25 cellular contexts compared by ENCODE assay signal in genomic region chr7:108669958-108670357, GRCh38.
"Had no signal": no experiment of that assay in that cellular context is flagged by ENCODE, and none has a peak within 500 bp of the region (broad histone marks: within the 10 kb centered on the region; RNA-seq: fewer than 3 reads in every experiment).

No MANE protein-coding gene starts in this region.

- H3K4me3 Mint-ChIP-seq: dendritic cell treated with granulocyte-macrophage colony-stimulating factor and Interleukin-4, amounts not matched to agents 40 ng/mL and 50 ng/mL, for 4 days; effector memory CD8-positive, alpha-beta T cell; endodermal cell had no signal

- H3K27me3 Mint-ChIP-seq: dendritic cell treated with granulocyte-macrophage colony-stimulating factor and Interleukin-4, amounts not matched to agents 40 ng/mL and 50 ng/mL, for 4 days had no signal

- DNase-seq: colonic mucosa; cortex of kidney; dermis blood vessel endothelial cell; dorsolateral prefrontal cortex; effector CD4-positive, alpha-beta T cell; effector CD8-positive, alpha-beta T cell; effector memory CD4-positive, alpha-beta T cell; effector memory CD8-positive, alpha-beta T cell; endodermal cell; erythroblast; esophagus squamous epithelium; foreskin fibroblast; foreskin keratinocyte; foreskin melanocyte; gastrocnemius medialis; glutamatergic neuron; head of caudate nucleus; heart left ventricle; heart right ventricle had no signal

- H3K9me3 Mint-ChIP-seq: effector memory CD8-positive, alpha-beta T cell had no signal

- H3K27ac ChIP-seq: colonic mucosa, coronary artery, dorsolateral prefrontal cortex, epithelial cell of prostate, esophagus muscularis mucosa, esophagus squamous epithelium, foreskin keratinocyte, gastrocnemius medialis, gastroesophageal sphincter, heart left ventricle, heart right ventricle had no signal

- H3K27me3 ChIP-seq: colonic mucosa, esophagus muscularis mucosa, esophagus squamous epithelium, foreskin keratinocyte, gastrocnemius medialis, gastroesophageal sphincter, heart left ventricle had no signal

- H3K36me3 ChIP-seq: colonic mucosa, esophagus muscularis mucosa, esophagus squamous epithelium, gastrocnemius medialis, gastroesophageal sphincter, heart left ventricle, heart right ventricle had no signal

- H3K4me3 ChIP-seq: colonic mucosa, coronary artery, dorsolateral prefrontal cortex, esophagus muscularis mucosa, esophagus squamous epithelium, gastrocnemius medialis, gastroesophageal sphincter, heart left ventricle, heart right ventricle had no signal

- H3K9me3 ChIP-seq: colonic mucosa, esophagus squamous epithelium, gastrocnemius medialis, heart left ventricle had no signal

- ATAC-seq: effector memory CD8-positive, alpha-beta T cell; esophagus mucosa; foreskin keratinocyte; gastrocnemius medialis; gastroesophageal sphincter; heart left ventricle; heart right ventricle had no signal

- H3K4me1 ChIP-seq: colonic mucosa, esophagus muscularis mucosa, esophagus squamous epithelium, foreskin keratinocyte, gastrocnemius medialis, gastroesophageal sphincter, heart left ventricle, heart right ventricle had no signal

- H3K4me1 Mint-ChIP-seq: endodermal cell had no signal

- H3K27ac Mint-ChIP-seq: dendritic cell treated with granulocyte-macrophage colony-stimulating factor and Interleukin-4, amounts not matched to agents 40 ng/mL and 50 ng/mL, for 4 days; effector memory CD8-positive, alpha-beta T cell; endodermal cell had no signal
